ENCODE assay signal across 17 cellular contexts in the genomic region with DNA sequence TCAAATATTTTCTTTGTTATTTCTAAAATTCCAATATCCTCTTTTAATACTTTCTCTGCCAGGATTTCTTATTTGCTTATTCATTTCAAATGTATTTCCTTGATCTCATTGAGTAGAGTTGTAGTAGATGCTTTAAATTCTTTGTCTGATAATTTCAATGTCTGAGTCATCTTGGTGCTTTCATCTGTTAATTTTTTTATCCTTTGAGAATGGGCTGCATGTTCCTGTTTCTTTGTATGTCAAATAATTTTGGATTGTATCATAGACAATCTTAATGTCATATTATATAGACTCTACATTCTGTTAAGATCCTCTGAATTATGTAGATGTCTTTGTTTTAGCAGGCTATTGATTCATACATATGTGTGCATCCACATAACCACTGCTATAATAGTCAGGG. TPM values are rescaled to one million over a fixed set of nuclear protein-coding genes. Genes with fewer than 3 reads are reported as not detected.
DNase-seq lines count a peak whose midpoint lies in the region; ATAC-seq, FAIRE-seq and TF ChIP-seq lines count a peak whose summit lies in the region.
"Had no signal": no experiment of that assay in that cellular context is flagged by ENCODE, and none has a peak within 500 bp of the region (broad histone marks: within the 10 kb centered on the region; RNA-seq: fewer than 3 reads in every experiment).

No MANE protein-coding gene starts in this region.

- TF ChIP-seq RAD21 in A549 (conservative IDR thresholded peaks at IDR 0.05 in 1 of 2, IDR thresholded peaks at IDR 0.05 in 1 of 2) (no peak), IMR-90 (IDR thresholded peaks at IDR 0.05; ENCODE audit: low read length) (no peak)

- H2BK5ac ChIP-seq in IMR-90 (ENCODE audit: low read depth, low read length, poor library complexity, severe bottlenecking) (peak overlapping the region; percentile 100), H9 (ENCODE audit: insufficient read length, low read length) (no peak overlapping the region)

- TF ChIP-seq POLR2A in A549 (IDR thresholded peaks at IDR 0.05; ENCODE audit: low read length) (no peak), IMR-90 (IDR thresholded peaks at IDR 0.05; ENCODE audit: low read depth, low read length) (no peak), esophagus muscularis mucosa (IDR thresholded peaks at IDR 0.05; ENCODE audit: low read depth) (no peak)

- H3K27ac Mint-ChIP-seq in H9, result no peak overlapping the region
- H3K27ac Mint-ChIP-seq: activated CD4-positive, alpha-beta T cell treated with anti-CD3 and anti-CD28 coated beads for 36 hours had no signal

- H3K23me2 ChIP-seq in H9 (ENCODE audit: insufficient read length, low read depth, low read length, poor library complexity, severe bottlenecking), result no peaks in the 10 kb centered on the region

- H3K18ac ChIP-seq in IMR-90 (ENCODE audit: low read depth, low read length), result peak overlapping the region; percentile 99; the same call in 1 of the 2 replicates
- no peak overlapping the region for H3K18ac ChIP-seq in H9 (ENCODE audit: insufficient read length, low read depth, low read length)

- TF ChIP-seq CTCF in A549 (IDR thresholded peaks at IDR 0.05) (no peak), IMR-90 (conservative IDR thresholded peaks at IDR 0.05; ENCODE audit: low read depth, low read length) (no peak), astrocyte of the spinal cord (IDR thresholded peaks at IDR 0.05; ENCODE audit: low read depth, low read length) (no peak), H9 (conservative IDR thresholded peaks at IDR 0.05) (no peak), esophagus muscularis mucosa (IDR thresholded peaks at IDR 0.05) (no peak)

- H4K8ac ChIP-seq in IMR-90 (ENCODE audit: low read depth in 2 of 2, low read length in 2 of 2), result peak overlapping the region; percentile 93 to 95
- no peak overlapping the region for H4K8ac ChIP-seq in H9 (replicated peaks; ENCODE audit: insufficient read length, low read depth, low read length)

- H4K5ac ChIP-seq in IMR-90 (ENCODE audit: low read depth, low read length) (peak overlapping the region; percentile 94), H9 (ENCODE audit: insufficient read length, low read depth, low read length) (no peak overlapping the region)

- no peak overlapping the region for H3K4me3 Mint-ChIP-seq in H9
- H3K4me3 Mint-ChIP-seq: activated CD4-positive, alpha-beta T cell treated with anti-CD3 and anti-CD28 coated beads for 36 hours had no signal

- H3K9ac ChIP-seq in IMR-90 (ENCODE audit: low read depth, low read length) (no peak overlapping the region; the same call in 1 of the 2 replicates), H9 (ENCODE audit: extremely low read depth, insufficient read length, low read length) (no peak overlapping the region)

- H3K9me3 ChIP-seq in A549, result no peaks in the 10 kb centered on the region
- H3K9me3 ChIP-seq in IMR-90 (ENCODE audit: control insufficient read depth, insufficient read depth, low read length), result peaks cover 8% of the 10 kb centered on the region
- H3K9me3 ChIP-seq in H9 (ENCODE audit: control insufficient read depth, low read depth, low read length), result no peaks in the 10 kb centered on the region
- peaks cover 0 to 3% (median 0%) of the 10 kb centered on the region in 4 donors for H3K9me3 ChIP-seq in esophagus muscularis mucosa
- H3K9me3 ChIP-seq: prostate gland had no signal

- peaks cover 5% of the 10 kb centered on the region; the same call in 1 of the 2 replicates for H3K27me3 Mint-ChIP-seq in H9 (ENCODE audit: low read depth)
- H3K27me3 Mint-ChIP-seq: activated CD4-positive, alpha-beta T cell treated with anti-CD3 and anti-CD28 coated beads for 36 hours had no signal

- H4K91ac ChIP-seq in IMR-90 (ENCODE audit: insufficient read depth, low read depth, low read length) (peak overlapping the region; percentile 99), H9 (ENCODE audit: insufficient read length, low read depth, low read length) (no peak overlapping the region)

- H3K36me3 ChIP-seq in IMR-90 (ENCODE audit: control insufficient read depth, insufficient read depth, low read length), result no peaks in the 10 kb centered on the region
- no peaks in the 10 kb centered on the region for H3K36me3 ChIP-seq in esophagus muscularis mucosa
- H3K36me3 ChIP-seq: cardiac muscle cell, prostate gland had no signal

- peak overlapping the region; percentile 46 for H3K4me2 ChIP-seq in A549
- H3K4me2 ChIP-seq in IMR-90 (ENCODE audit: low read depth, low read length), result peak overlapping the region; percentile 62; the same call in 1 of the 2 replicates
- no peak overlapping the region for H3K4me2 ChIP-seq in H9 (ENCODE audit: insufficient read depth, insufficient read length, low read length)

- H3K79me1 ChIP-seq in IMR-90 (ENCODE audit: low read depth in 1 of 2, low read length in 2 of 2) (peaks cover 3 to 30% of the 10 kb centered on the region in 2 experiments; a peak in 2 of 4 replicates), H9 (ENCODE audit: insufficient read depth, low read depth, low read length, poor library complexity, severe bottlenecking) (no peaks in the 10 kb centered on the region)

- H4K20me1 ChIP-seq in IMR-90 (ENCODE audit: insufficient read depth, low read length) (no peaks in the 10 kb centered on the region), H9 (ENCODE audit: control insufficient read depth, insufficient read depth, insufficient read length) (no peaks in the 10 kb centered on the region)

- no peak overlapping the region for H2BK12ac ChIP-seq in H9 (ENCODE audit: insufficient read length, low read depth, low read length)

- H3K56ac ChIP-seq in IMR-90 (ENCODE audit: extremely low read depth, insufficient read depth, low read length) (peak overlapping the region; percentile 87), H9 (ENCODE audit: insufficient read length, low read depth, low read length) (no peak overlapping the region)

- TF ChIP-seq EP300 in A549 (IDR thresholded peaks at IDR 0.05) (no peak), esophagus muscularis mucosa (IDR thresholded peaks at IDR 0.05) (no peak)

- ATAC-seq in A549, result 0 out of 6 replicates have a peak, but pooled peaks of 1 of the 2 experiments have one; percentile 10
- peak; percentile 45 for ATAC-seq in IMR-90 (ENCODE audit: low read depth)
- ATAC-seq: activated CD4-positive, alpha-beta T cell treated with anti-CD3 and anti-CD28 coated beads for 36 hours; GM12878 had no signal

- POLR2A ChIA-PET in A549 (lab: Yijun Ruan, JAX), result no interaction called here
- POLR2A ChIA-PET in IMR-90 (lab: Charles Lee; ENCODE audit: unreplicated experiment), result no interaction called here

- H2BK20ac ChIP-seq in IMR-90 (ENCODE audit: low read depth, low read length) (peak overlapping the region; percentile 99), H9 (ENCODE audit: low read depth, low read length, poor library complexity, severe bottlenecking) (no peak overlapping the region)

- H3K14ac ChIP-seq in IMR-90 (replicated peaks; ENCODE audit: low read depth, low read length) (peak overlapping the region; percentile 100), H9 (ENCODE audit: insufficient read depth, low read length) (no peak overlapping the region)

- peaks cover 0 to 2% (median 0%) of the 10 kb centered on the region in 3 experiments; a peak in 1 of 7 replicates for H3K36me3 Mint-ChIP-seq in H9 (ENCODE audit: insufficient read depth in 1 of 3, low read depth in 3 of 3)

- no peak for FAIRE-seq in A549 (lab: Jason Lieb, UNC)
- FAIRE-seq: GM12878 had no signal

- H3T11ph ChIP-seq in H9 (ENCODE audit: low read length), result no peak overlapping the region

- H2AFZ ChIP-seq in IMR-90 (replicated peaks; ENCODE audit: low read length, poor library complexity) (no peak overlapping the region), H9 (ENCODE audit: low read length) (no peak overlapping the region)

- peaks cover 0 to 4% of the 10 kb centered on the region in 2 experiments; a peak in 2 of 5 replicates for H3K9me3 Mint-ChIP-seq in H9

- H2BK120ac ChIP-seq in IMR-90 (ENCODE audit: low read depth, low read length) (peak overlapping the region; percentile 100), H9 (ENCODE audit: low read depth, low read length, poor library complexity, severe bottlenecking) (no peak overlapping the region)

- peaks cover 58% of the 10 kb centered on the region for H3K4me1 ChIP-seq in A549
- peaks cover 16% of the 10 kb centered on the region for H3K4me1 ChIP-seq in IMR-90 (ENCODE audit: control insufficient read depth, insufficient read depth, low read length)
- H3K4me1 ChIP-seq in H9 (ENCODE audit: insufficient read depth, low read length), result no peaks in the 10 kb centered on the region
- H3K4me1 ChIP-seq in esophagus muscularis mucosa, result no peaks in the 10 kb centered on the region
- H3K4me1 ChIP-seq: prostate gland had no signal

- H3K4me1 Mint-ChIP-seq in H9, result peaks cover 0 to 4% of the 10 kb centered on the region in 2 experiments; a peak in 2 of 4 replicates

- dilution Hi-C loops in IMR-90 (cut with HindIII; ENCODE audit: low sequenced_read_pairs, unreplicated experiment), result no loop called here

- H2BK15ac ChIP-seq in IMR-90 (ENCODE audit: low read depth, low read length) (peak overlapping the region; percentile 98), H9 (ENCODE audit: low read depth, low read length) (no peak overlapping the region)

- H3K9me1 ChIP-seq in IMR-90 (ENCODE audit: insufficient read depth, low read length), result peaks cover 16% of the 10 kb centered on the region

- in situ Hi-C loops in IMR-90 (cut with MboI; ENCODE audit: low sequenced_read_pairs) (no loop called here), astrocyte of the spinal cord (cut with HindIII; ENCODE audit: low sequenced_read_pairs) (no loop called here)

- peak overlapping the region; percentile 100 for H3K4ac ChIP-seq in IMR-90 (ENCODE audit: low read depth, low read length)
- no peak overlapping the region for H3K4ac ChIP-seq in H9 (ENCODE audit: low read depth, low read length)

- H3K23ac ChIP-seq in IMR-90 (ENCODE audit: low read depth, low read length), result peak overlapping the region; percentile 99
- H3K23ac ChIP-seq in H9 (ENCODE audit: insufficient read length, low read depth, low read length), result no peak overlapping the region

- peak overlapping the region; percentile 73 for H2AK9ac ChIP-seq in IMR-90 (replicated peaks; ENCODE audit: low read depth, low read length, poor library complexity)

- CTCF ChIA-PET in A549 (lab: Yijun Ruan, JAX) (interaction anchor here (1.7 kb wide), 1 partner anchor 292 kb away, joined by 4 read pairs; no protein-coding TSS in a partner anchor), IMR-90 (lab: Yijun Ruan, JAX) (no interaction called here)

- no peaks in the 10 kb centered on the region for H3K27me3 ChIP-seq in IMR-90 (ENCODE audit: control insufficient read depth, insufficient read depth, low read length)
- H3K27me3 ChIP-seq in H9 (ENCODE audit: insufficient read depth, low read length), result no peaks in the 10 kb centered on the region
- H3K27me3 ChIP-seq in esophagus muscularis mucosa, result peaks cover 0 to 36% (median 0%) of the 10 kb centered on the region in 4 donors
- H3K27me3 ChIP-seq: cardiac muscle cell had no signal

- H2AK5ac ChIP-seq in IMR-90 (ENCODE audit: low read depth, low read length) (peak overlapping the region; percentile 100), H9 (ENCODE audit: insufficient read length, low read length) (no peak overlapping the region)

- H3K79me2 ChIP-seq in H9 (ENCODE audit: insufficient read depth, low read length), result no peaks in the 10 kb centered on the region

- intact Hi-C loops in IMR-90 (cut with micrococcal nuclease), result loop anchor here (2.0 to 5.0 kb wide), 2 partner anchors 145 to 291 kb away; a partner anchor contains a TSS
- intact Hi-C loops in esophagus muscularis mucosa (cut with DNase I), result no loop called here

- DNase-seq in A549 (ENCODE audit: low read depth in 1 of 2, low spot score in 1 of 2), result no peak
- peak; percentile 85 for DNase-seq in IMR-90
- DNase-seq in astrocyte of the spinal cord (ENCODE audit: low read depth, low spot score), result peak; percentile 79
- peak; percentile 79 for DNase-seq in iris pigment epithelial cell (ENCODE audit: low read depth)
- DNase-seq in NCI-H345 (lab: John Stamatoyannopoulos, UW), result no peak
- no peak for DNase-seq in NCI-H526 treated with DMSO at 0.1 percent for 48 hours (lab: John Stamatoyannopoulos, UW)
- no peak for DNase-seq in H9
- no peak for DNase-seq in esophagus muscularis mucosa (ENCODE audit: extremely low spot score)
- DNase-seq: activated CD4-positive, alpha-beta T cell treated with anti-CD3 and anti-CD28 coated beads for 36 hours; DMS153; midbrain; NCI-H2107 had no signal

- peak overlapping the region; percentile 43 to 77 for H3K27ac ChIP-seq in A549
- H3K27ac ChIP-seq in IMR-90 (ENCODE audit: insufficient read depth, low read length), result peak overlapping the region; percentile 95
- H3K27ac ChIP-seq in H9 (ENCODE audit: insufficient read length, low read depth, low read length), result no peak overlapping the region
- no peak overlapping the region for H3K27ac ChIP-seq in esophagus muscularis mucosa (replicated peaks in 1 of 4)
- H3K27ac ChIP-seq: cardiac muscle cell, prostate gland had no signal

- no TSS peak for BruUV-seq in IMR-90 (replicated peaks; lab: Mats Ljungman, UMichigan)

- no peak overlapping the region for H3K4me3 ChIP-seq in A549
- H3K4me3 ChIP-seq in IMR-90 (ENCODE audit: insufficient read depth, low read depth, low read length), result no peak overlapping the region
- no peak overlapping the region for H3K4me3 ChIP-seq in astrocyte of the spinal cord (ENCODE audit: low read depth, low read length)
- H3K4me3 ChIP-seq in esophagus muscularis mucosa, result no peak overlapping the region
- H3K4me3 ChIP-seq: cardiac muscle cell, GM12878, prostate gland had no signal

RNA-seq across cellular contexts. Expression of a gene that starts 57.5 kb away (rescaled TPM):
- polyA plus RNA-seq in A549 (2011; rRNA removed) (102 and 111 TPM in 2 replicates), A549 (2017; fragmentation: RNase III; extraction: RNeasy Plus Mini Kit Qiagen cat#74134 plus additional on column Dnase treatment) (82.2 to 113 TPM (median 92.3 TPM) in 3 replicates), IMR-90 (2012; rRNA removed) (5.8 and 12.5 TPM in 2 replicates)
- polyA plus RNA-seq in A549 (2012; cell fraction: cytosol; rRNA removed), result 109 and 120 TPM in 2 replicates
- 106 and 116 TPM in 2 replicates for polyA plus RNA-seq in A549 (2012; cell fraction: nucleus; rRNA removed)
- polyA minus RNA-seq in A549 (2011; rRNA and poly(A)+ RNA removed), result 164 and 190 TPM in 2 replicates
- total RNA-seq in IMR-90 (2012; rRNA removed) (6.1 and 6.8 TPM in 2 replicates), H9 (2021) (0.15 and 0.22 TPM in 2 replicates), esophagus muscularis mucosa (not detected)
- 3.3 and 5.6 TPM in 2 replicates for polyA plus RNA-seq in IMR-90 (2012; cell fraction: cytosol; rRNA removed)
- polyA plus RNA-seq in IMR-90 (2012; cell fraction: nucleus; rRNA removed; ENCODE audit: low replicate concordance), result 7.1 and 13.0 TPM in 2 replicates
- total RNA-seq: activated CD4-positive, alpha-beta T cell treated with anti-CD3 and anti-CD28 coated beads for 36 hours; T-helper 1 cell treated with Interleukin-12 subunit alpha and Interleukin-12 subunit beta and Interleukin-4 antibody, amounts not matched to agents 30 ng/mL and 1 ng/mL, for 36 hours; ureter had no signal
- polyA plus RNA-seq: cardiac muscle cell had no signal

Comparison
In these comparisons a context has a peak if more than half of its experiments do, and no peak if none do; other contexts are left out.
1. DNase-seq: peak in IMR-90 (single experiment), astrocyte of the spinal cord (single experiment) and iris pigment epithelial cell (single experiment); none in A549 (0 of 2), NCI-H345 (single experiment), NCI-H526 treated with DMSO at 0.1 percent for 48 hours (single experiment), H9 (single experiment) and esophagus muscularis mucosa (single experiment).
2. H3K27ac ChIP-seq: peak in A549 (2 of 2) and IMR-90 (single experiment); none in H9 (single experiment) and esophagus muscularis mucosa (0 of 4).